ENCODE assay signal across 1 cellular context in the genomic region with DNA sequence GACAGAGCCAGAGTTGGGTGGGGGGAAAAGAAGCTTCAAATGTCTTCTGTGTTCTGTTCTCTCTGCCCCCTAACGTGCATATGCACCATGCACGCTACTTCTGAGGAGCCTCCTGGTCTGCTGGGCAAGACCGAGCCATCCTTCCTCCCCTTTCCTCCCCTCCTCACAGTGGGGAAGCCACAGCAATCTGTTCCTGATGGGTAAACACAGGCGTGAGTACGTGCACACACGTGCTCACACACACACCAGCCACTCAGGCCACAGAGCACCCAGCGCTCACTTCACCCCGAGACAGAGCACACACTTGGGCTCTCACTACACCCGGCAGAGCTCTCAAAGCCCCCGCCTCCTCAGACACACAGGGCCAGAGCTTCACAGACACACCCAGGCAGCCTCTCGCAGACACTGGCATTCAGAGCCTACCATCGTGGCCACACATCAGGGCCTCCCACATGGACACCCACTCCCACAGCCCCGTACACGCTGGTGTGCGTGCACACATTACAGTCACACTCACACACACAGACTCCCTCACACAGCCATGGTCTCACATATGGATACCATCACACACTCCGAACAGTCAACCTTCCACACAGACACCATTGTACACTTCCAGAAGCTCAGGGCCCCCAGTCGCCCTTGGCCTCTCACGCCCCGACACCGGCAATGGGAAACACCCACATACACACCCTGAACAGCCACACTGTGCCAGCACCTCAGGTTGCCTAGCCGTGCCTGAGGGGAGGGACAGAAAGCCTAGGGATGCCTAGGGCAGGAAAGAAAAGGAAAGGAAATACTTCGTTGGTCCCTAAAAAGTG.
TF ChIP-seq lines count a peak whose summit lies in the region.

No MANE protein-coding gene starts in this region.

TF ChIP-seq in H1, 55 proteins besides CTCF, POLR2A, EP300 and RAD21:
- TF ChIP-seq MAFK (IDR thresholded peaks at IDR 0.05; ENCODE audit: low read depth, low read length): no peak
- TF ChIP-seq SIRT6 (IDR thresholded peaks at IDR 0.05; ENCODE audit: low read length): no peak
- no peak for TF ChIP-seq CBX8 (IDR thresholded peaks at IDR 0.05; ENCODE audit: borderline replicate concordance, low read depth, low read length)
- no peak for TF ChIP-seq SP4 (IDR thresholded peaks at IDR 0.05; ENCODE audit: low read length)
- no peak for TF ChIP-seq SRF (IDR thresholded peaks at IDR 0.05; ENCODE audit: low read depth, low read length)
- TF ChIP-seq SIX5 (IDR thresholded peaks at IDR 0.05; ENCODE audit: low read depth, low read length): no peak
- TF ChIP-seq TEAD4 (IDR thresholded peaks at IDR 0.05; ENCODE audit: low read depth, low read length): no peak
- TF ChIP-seq CTBP2 (IDR thresholded peaks at IDR 0.05; ENCODE audit: borderline replicate concordance, insufficient read depth, insufficient read length, low read length): no peak
